ENCODE assay signal across 32 cellular contexts in genomic region chr7:98823226-98823625, GRCh38. TPM values are rescaled to one million over a fixed set of nuclear protein-coding genes. Genes with fewer than 3 reads are reported as not detected.
"Had no signal": no experiment of that assay in that cellular context is flagged by ENCODE, and none has a peak within 500 bp of the region (broad histone marks: within the 10 kb centered on the region; RNA-seq: fewer than 3 reads in every experiment).

No MANE protein-coding gene starts in this region.

- H3K4me1 ChIP-seq: colonic mucosa had no signal

- DNase-seq: activated CD4-positive, alpha-beta memory T cell treated with anti-CD3 and anti-CD28 coated beads for 36 hours; activated CD4-positive, alpha-beta T cell treated with anti-CD3 and anti-CD28 coated beads, Interleukin-2, amount 10 ng/mL, durations not matched to agents 24 days and 14 days; activated CD4-positive, CD25-positive, alpha-beta regulatory T cell; activated CD4-positive, CD25-positive, alpha-beta regulatory T cell treated with anti-CD3 and anti-CD28 coated beads, Interleukin-2, amount 50 U/mL, for 72 hours; activated CD8-positive, alpha-beta memory T cell treated with anti-CD3 and anti-CD28 coated beads, Interleukin-2, amount 10 ng/mL, durations not matched to agents 7 days and 5 days; activated CD8-positive, alpha-beta memory T cell treated with anti-CD3 and anti-CD28 coated beads, Interleukin-2, amount 50 U/mL, for 4 hours; activated CD8-positive, alpha-beta T cell treated with anti-CD3 and anti-CD28 coated beads, Interleukin-2, amount 10 ng/mL, durations not matched to agents 7 days and 5 days; activated gamma-delta T cell; activated naive CD4-positive, alpha-beta T cell; activated naive CD4-positive, alpha-beta T cell treated with anti-CD3 and anti-CD28 coated beads, Interleukin-2, amount 10 ng/mL, durations not matched to agents 7 days and 5 days; activated naive CD8-positive, alpha-beta T cell treated with anti-CD3 and anti-CD28 coated beads, Interleukin-2, amount 10 ng/mL, durations not matched to agents 7 days and 5 days; activated T-cell treated with anti-CD3 and anti-CD28 coated beads, Interleukin-2, amount 50 U/mL, for 1 hour; activated T-cell treated with anti-CD3 and anti-CD28 coated beads, Interleukin-2, amount 50 U/mL, for 48 hours; central memory CD4-positive, alpha-beta T cell; cerebellar nuclear complex; colonic mucosa; dorsolateral prefrontal cortex; effector memory CD4-positive, alpha-beta T cell; head of caudate nucleus; T-helper 2 cell had no signal

- H3K36me3 ChIP-seq: ascending aorta, breast epithelium, cardiac muscle cell, colonic mucosa had no signal

- H3K27me3 Mint-ChIP-seq: activated CD4-positive, alpha-beta T cell treated with anti-CD3 and anti-CD28 coated beads for 36 hours; activated CD4-positive, alpha-beta T cell treated with anti-CD3 and anti-CD28 coated beads, Interleukin-2, amount 10 ng/mL, durations not matched to agents 24 days and 14 days; activated CD8-positive, alpha-beta memory T cell treated with anti-CD3 and anti-CD28 coated beads, Interleukin-2, amount 10 ng/mL, durations not matched to agents 7 days and 5 days; brain had no signal

- H3K27me3 ChIP-seq: ascending aorta, breast epithelium, cardiac muscle cell, colonic mucosa, dorsolateral prefrontal cortex had no signal

- H3K4me1 Mint-ChIP-seq: activated CD4-positive, alpha-beta T cell treated with anti-CD3 and anti-CD28 coated beads for 36 hours; activated CD4-positive, alpha-beta T cell treated with anti-CD3 and anti-CD28 coated beads, Interleukin-2, amount 10 ng/mL, durations not matched to agents 24 days and 14 days; activated CD8-positive, alpha-beta memory T cell treated with anti-CD3 and anti-CD28 coated beads, Interleukin-2, amount 10 ng/mL, durations not matched to agents 7 days and 5 days; activated naive CD4-positive, alpha-beta T cell treated with anti-CD3 and anti-CD28 coated beads, Interleukin-2, amount 10 ng/mL, durations not matched to agents 7 days and 5 days; activated naive CD8-positive, alpha-beta T cell treated with anti-CD3 and anti-CD28 coated beads, Interleukin-2, amount 10 ng/mL, durations not matched to agents 7 days and 5 days had no signal

- H3K4me3 Mint-ChIP-seq: activated CD4-positive, alpha-beta memory T cell treated with anti-CD3 and anti-CD28 coated beads for 36 hours; activated CD4-positive, alpha-beta T cell treated with anti-CD3 and anti-CD28 coated beads for 36 hours; activated CD4-positive, alpha-beta T cell treated with anti-CD3 and anti-CD28 coated beads, Interleukin-2, amount 10 ng/mL, durations not matched to agents 24 days and 14 days; activated CD8-positive, alpha-beta memory T cell treated with anti-CD3 and anti-CD28 coated beads, Interleukin-2, amount 10 ng/mL, durations not matched to agents 7 days and 5 days; activated CD8-positive, alpha-beta T cell treated with anti-CD3 and anti-CD28 coated beads, Interleukin-2, amount 10 ng/mL, durations not matched to agents 7 days and 5 days; activated naive CD4-positive, alpha-beta T cell treated with anti-CD3 and anti-CD28 coated beads, Interleukin-2, amount 10 ng/mL, durations not matched to agents 7 days and 5 days; activated naive CD8-positive, alpha-beta T cell treated with anti-CD3 and anti-CD28 coated beads, Interleukin-2, amount 10 ng/mL, durations not matched to agents 7 days and 5 days; brain; dendritic cell treated with granulocyte-macrophage colony-stimulating factor and Interleukin-4, amounts not matched to agents 40 ng/mL and 50 ng/mL, for 4 days; endodermal cell had no signal

- H3K4me3 ChIP-seq: ascending aorta, breast epithelium, cardiac muscle cell, colonic mucosa, dorsolateral prefrontal cortex had no signal

- H3K36me3 Mint-ChIP-seq: activated CD4-positive, alpha-beta memory T cell treated with anti-CD3 and anti-CD28 coated beads for 36 hours; activated CD8-positive, alpha-beta memory T cell treated with anti-CD3 and anti-CD28 coated beads, Interleukin-2, amount 10 ng/mL, durations not matched to agents 7 days and 5 days; activated naive CD4-positive, alpha-beta T cell treated with anti-CD3 and anti-CD28 coated beads, Interleukin-2, amount 10 ng/mL, durations not matched to agents 7 days and 5 days; activated naive CD4-positive, alpha-beta T cell treated with anti-CD3 and anti-CD28 coated beads, Interleukin-2, amount 50 U/mL, for 72 hours; activated naive CD8-positive, alpha-beta T cell treated with anti-CD3 and anti-CD28 coated beads, Interleukin-2, amount 10 ng/mL, durations not matched to agents 7 days and 5 days; brain had no signal

- H3K27ac ChIP-seq: breast epithelium, cardiac muscle cell, colonic mucosa, dorsolateral prefrontal cortex had no signal

- H3K27ac Mint-ChIP-seq: activated CD4-positive, alpha-beta memory T cell treated with anti-CD3 and anti-CD28 coated beads for 36 hours; activated CD4-positive, alpha-beta T cell treated with anti-CD3 and anti-CD28 coated beads for 36 hours; activated CD4-positive, alpha-beta T cell treated with anti-CD3 and anti-CD28 coated beads, Interleukin-2, amount 10 ng/mL, durations not matched to agents 24 days and 14 days; activated CD8-positive, alpha-beta memory T cell treated with anti-CD3 and anti-CD28 coated beads, Interleukin-2, amount 10 ng/mL, durations not matched to agents 7 days and 5 days; activated CD8-positive, alpha-beta T cell treated with anti-CD3 and anti-CD28 coated beads, Interleukin-2, amount 10 ng/mL, durations not matched to agents 7 days and 5 days; activated naive CD4-positive, alpha-beta T cell treated with anti-CD3 and anti-CD28 coated beads, Interleukin-2, amount 10 ng/mL, durations not matched to agents 7 days and 5 days; activated naive CD4-positive, alpha-beta T cell treated with anti-CD3 and anti-CD28 coated beads, Interleukin-2, amount 50 U/mL, for 72 hours; activated naive CD8-positive, alpha-beta T cell treated with anti-CD3 and anti-CD28 coated beads, Interleukin-2, amount 10 ng/mL, durations not matched to agents 7 days and 5 days; dendritic cell treated with granulocyte-macrophage colony-stimulating factor and Interleukin-4, amounts not matched to agents 40 ng/mL and 50 ng/mL, for 4 days had no signal

- ATAC-seq: activated CD4-positive, alpha-beta T cell treated with anti-CD3 and anti-CD28 coated beads for 36 hours; activated CD8-positive, alpha-beta memory T cell treated with anti-CD3 and anti-CD28 coated beads, Interleukin-2, amount 10 ng/mL, durations not matched to agents 7 days and 5 days; activated CD8-positive, alpha-beta T cell treated with anti-CD3 and anti-CD28 coated beads, Interleukin-2, amount 10 ng/mL, durations not matched to agents 7 days and 5 days had no signal

- H3K9me3 ChIP-seq: ascending aorta, breast epithelium, colonic mucosa had no signal

- FAIRE-seq: frontal cortex had no signal

- H3K9me3 Mint-ChIP-seq: activated CD4-positive, alpha-beta memory T cell treated with anti-CD3 and anti-CD28 coated beads for 36 hours; activated CD4-positive, alpha-beta T cell treated with anti-CD3 and anti-CD28 coated beads, Interleukin-2, amount 10 ng/mL, durations not matched to agents 24 days and 14 days; activated naive CD4-positive, alpha-beta T cell treated with anti-CD3 and anti-CD28 coated beads, Interleukin-2, amount 10 ng/mL, durations not matched to agents 7 days and 5 days; activated naive CD4-positive, alpha-beta T cell treated with anti-CD3 and anti-CD28 coated beads, Interleukin-2, amount 50 U/mL, for 72 hours; activated naive CD8-positive, alpha-beta T cell treated with anti-CD3 and anti-CD28 coated beads, Interleukin-2, amount 10 ng/mL, durations not matched to agents 7 days and 5 days; dendritic cell treated with granulocyte-macrophage colony-stimulating factor and Interleukin-4, amounts not matched to agents 40 ng/mL and 50 ng/mL, for 4 days had no signal

RNA-seq across cellular contexts. Expression of gene TMEM130, which starts 46.6 kb away (rescaled TPM):
- total RNA-seq: activated CD4-positive, alpha-beta memory T cell treated with anti-CD3 and anti-CD28 coated beads for 36 hours; activated CD4-positive, alpha-beta T cell treated with anti-CD3 and anti-CD28 coated beads, Interleukin-2, amount 10 ng/mL, durations not matched to agents 24 days and 14 days; activated CD8-positive, alpha-beta memory T cell treated with anti-CD3 and anti-CD28 coated beads for 36 hours; activated CD8-positive, alpha-beta memory T cell treated with anti-CD3 and anti-CD28 coated beads, Interleukin-2, amount 10 ng/mL, durations not matched to agents 7 days and 5 days; activated CD8-positive, alpha-beta T cell treated with anti-CD3 and anti-CD28 coated beads, Interleukin-2, amount 10 ng/mL, durations not matched to agents 7 days and 5 days; activated naive CD4-positive, alpha-beta T cell treated with anti-CD3 and anti-CD28 coated beads, Interleukin-2, amount 50 U/mL, for 72 hours; activated naive CD8-positive, alpha-beta T cell treated with anti-CD3 and anti-CD28 coated beads, Interleukin-2, amount 10 ng/mL, durations not matched to agents 7 days and 5 days; esophagus mucosa; T-helper 1 cell treated with Interleukin-12 subunit alpha and Interleukin-12 subunit beta and Interleukin-4 antibody, amounts not matched to agents 30 ng/mL and 1 ng/mL, for 36 hours had no signal
